ENCODE assay signal across 18 cellular contexts in the genomic region with DNA sequence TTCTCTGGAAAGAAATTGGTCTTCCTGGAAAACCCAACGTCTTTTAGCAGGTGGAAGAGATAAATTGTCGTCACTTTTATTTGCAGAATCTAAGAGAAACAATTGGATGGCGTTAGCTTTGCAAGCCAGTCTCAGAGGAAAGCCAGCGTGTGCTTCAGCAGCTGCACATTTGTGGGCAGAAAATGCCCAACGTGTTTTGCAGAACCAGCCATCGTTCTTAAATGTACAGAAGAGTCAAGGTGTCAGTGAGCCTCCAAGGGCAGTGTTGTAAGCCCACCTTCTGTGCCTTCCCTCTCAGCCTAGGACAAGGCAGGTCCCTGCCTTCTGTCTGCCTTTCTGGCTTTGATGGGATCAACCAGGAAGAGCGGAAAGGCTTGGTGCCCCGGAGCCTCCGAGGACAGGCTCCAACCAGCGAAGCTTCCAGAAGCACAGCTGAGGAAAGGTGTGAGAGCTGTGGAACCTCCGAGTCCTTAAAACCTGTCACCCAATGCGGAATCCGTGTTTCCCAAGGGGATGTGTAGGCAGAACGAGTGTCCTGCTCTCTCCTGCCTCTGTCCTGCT.
DNase-seq lines count a peak whose midpoint lies in the region; ATAC-seq and TF ChIP-seq lines count a peak whose summit lies in the region.
"Had no signal": no experiment of that assay in that cellular context is flagged by ENCODE, and none has a peak within 500 bp of the region (broad histone marks: within the 10 kb centered on the region; RNA-seq: fewer than 3 reads in every experiment).

No MANE protein-coding gene starts in this region.

- peaks cover 10% of the 10 kb centered on the region for H3K27me3 Mint-ChIP-seq in neural progenitor cell (ENCODE audit: insufficient read depth, low read depth)
- H3K27me3 Mint-ChIP-seq in CD8-positive, alpha-beta memory T cell, result peaks cover 0 to 2% of the 10 kb centered on the region in 2 donors
- H3K27me3 Mint-ChIP-seq: CD4-positive, alpha-beta memory T cell had no signal

- DNase-seq in NCI-H748 (lab: John Stamatoyannopoulos, UW; ENCODE audit: unreplicated experiment) (peak; percentile 44), NCI-H748 treated with DMSO at 0.1 percent for 48 hours (lab: John Stamatoyannopoulos, UW) (no peak), neural progenitor cell (ENCODE audit: low spot score) (no peak), upper lobe of right lung (peak; percentile 17), NK-92 (lab: John Stamatoyannopoulos, UW; ENCODE audit: unreplicated experiment) (no peak)
- DNase-seq in CD8-positive, alpha-beta memory T cell, result no peak
- DNase-seq: AML-193; Calu3; CD4-positive, alpha-beta memory T cell; DMS79 treated with DMSO at 0.1 percent for 48 hours; EL; HCEC 1CT had no signal

- TF ChIP-seq CTCF in neural progenitor cell (IDR thresholded peaks at IDR 0.05), result no peak
- no peak for TF ChIP-seq CTCF in upper lobe of right lung (IDR thresholded peaks at IDR 0.05)

- no peak overlapping the region for H3K4me2 ChIP-seq in neural progenitor cell
- H3K4me2 ChIP-seq: A549 had no signal

- CTCF ChIA-PET in CD8-positive, alpha-beta memory T cell (lab: Charles Lee), result no interaction called here

- H3K27me3 ChIP-seq in neural progenitor cell (no peaks in the 10 kb centered on the region), upper lobe of right lung (no peaks in the 10 kb centered on the region)
- H3K27me3 ChIP-seq in CD8-positive, alpha-beta memory T cell (ENCODE audit: insufficient read depth, low read length, poor library complexity, severe bottlenecking), result no peaks in the 10 kb centered on the region

- no peaks in the 10 kb centered on the region for H3F3A ChIP-seq in neural progenitor cell (ENCODE audit: low read depth)

- H3K4me1 ChIP-seq in neural progenitor cell (peaks cover 12% of the 10 kb centered on the region), upper lobe of right lung (no peaks in the 10 kb centered on the region)
- no peaks in the 10 kb centered on the region for H3K4me1 ChIP-seq in CD8-positive, alpha-beta memory T cell (ENCODE audit: insufficient read depth, low read length)
- H3K4me1 ChIP-seq: A549 had no signal

- H3K4me3 ChIP-seq in neural progenitor cell (no peak overlapping the region), upper lobe of right lung (no peak overlapping the region)
- H3K4me3 ChIP-seq in CD8-positive, alpha-beta memory T cell (ENCODE audit: low read length), result no peak overlapping the region
- H3K4me3 ChIP-seq: A549, GM12878 had no signal

- peak overlapping the region; percentile 16 for H3K27ac Mint-ChIP-seq in neural progenitor cell
- H3K27ac Mint-ChIP-seq in CD8-positive, alpha-beta memory T cell, result no peak overlapping the region
- H3K27ac Mint-ChIP-seq: CD4-positive, alpha-beta memory T cell had no signal

- no peak overlapping the region for H2AFZ ChIP-seq in neural progenitor cell (replicated peaks)

- peaks cover 2% of the 10 kb centered on the region for H3K9me3 Mint-ChIP-seq in neural progenitor cell
- peaks cover 0 to 8% (median 0%) of the 10 kb centered on the region in 5 donors for H3K9me3 Mint-ChIP-seq in CD8-positive, alpha-beta memory T cell

- H3K27ac ChIP-seq in neural progenitor cell, result no peak overlapping the region
- H3K27ac ChIP-seq in upper lobe of right lung, result no peak overlapping the region
- no peak overlapping the region for H3K27ac ChIP-seq in CD8-positive, alpha-beta memory T cell (ENCODE audit: low read depth, low read length)
- H3K27ac ChIP-seq: 22Rv1, A549, C4-2B, HL-60 had no signal

- no peaks in the 10 kb centered on the region for H3K36me3 Mint-ChIP-seq in neural progenitor cell
- H3K36me3 Mint-ChIP-seq in CD8-positive, alpha-beta memory T cell, result no peaks in the 10 kb centered on the region
- H3K36me3 Mint-ChIP-seq: CD4-positive, alpha-beta memory T cell had no signal

- ATAC-seq in upper lobe of right lung, result no peak
- ATAC-seq in HG02870 (IDR thresholded peaks at IDR 0.05; ENCODE audit: unreplicated experiment), result no peak
- ATAC-seq: A549, GM12878 had no signal

- H4K20me1 ChIP-seq in neural progenitor cell (ENCODE audit: low read depth), result no peaks in the 10 kb centered on the region

- no peak overlapping the region for H3K9ac ChIP-seq in neural progenitor cell

- no peaks in the 10 kb centered on the region for H3K79me2 ChIP-seq in neural progenitor cell (ENCODE audit: low read depth)

- H3K36me3 ChIP-seq in neural progenitor cell (no peaks in the 10 kb centered on the region), upper lobe of right lung (no peaks in the 10 kb centered on the region)
- no peaks in the 10 kb centered on the region for H3K36me3 ChIP-seq in CD8-positive, alpha-beta memory T cell (ENCODE audit: insufficient read depth, low read length)

- intact Hi-C loops in upper lobe of right lung (cut with DNase I), result no loop called here

- H3K9me3 ChIP-seq in neural progenitor cell (ENCODE audit: low read depth) (no peaks in the 10 kb centered on the region), upper lobe of right lung (no peaks in the 10 kb centered on the region)
- H3K9me3 ChIP-seq in CD8-positive, alpha-beta memory T cell (ENCODE audit: low read length), result no peaks in the 10 kb centered on the region
- H3K9me3 ChIP-seq: A549 had no signal

- no peak overlapping the region for H3K4me3 Mint-ChIP-seq in neural progenitor cell
- no peak overlapping the region for H3K4me3 Mint-ChIP-seq in CD8-positive, alpha-beta memory T cell
- H3K4me3 Mint-ChIP-seq: CD4-positive, alpha-beta memory T cell had no signal

- H3K4me1 Mint-ChIP-seq in neural progenitor cell, result peaks cover 7% of the 10 kb centered on the region
- H3K4me1 Mint-ChIP-seq in CD8-positive, alpha-beta memory T cell, result no peaks in the 10 kb centered on the region

- POLR2A ChIA-PET in CD8-positive, alpha-beta memory T cell (lab: Charles Lee), result no interaction called here

Comparison
In these comparisons a context has a peak if more than half of its experiments do, and no peak if none do; other contexts are left out.
1. DNase-seq: peak in NCI-H748 (single experiment) and upper lobe of right lung (single experiment); none in NCI-H748 treated with DMSO at 0.1 percent for 48 hours (single experiment), neural progenitor cell (single experiment), CD8-positive, alpha-beta memory T cell (0 of 5) and NK-92 (single experiment).